ENCODE assay signal across 8 cellular contexts in the genomic region with DNA sequence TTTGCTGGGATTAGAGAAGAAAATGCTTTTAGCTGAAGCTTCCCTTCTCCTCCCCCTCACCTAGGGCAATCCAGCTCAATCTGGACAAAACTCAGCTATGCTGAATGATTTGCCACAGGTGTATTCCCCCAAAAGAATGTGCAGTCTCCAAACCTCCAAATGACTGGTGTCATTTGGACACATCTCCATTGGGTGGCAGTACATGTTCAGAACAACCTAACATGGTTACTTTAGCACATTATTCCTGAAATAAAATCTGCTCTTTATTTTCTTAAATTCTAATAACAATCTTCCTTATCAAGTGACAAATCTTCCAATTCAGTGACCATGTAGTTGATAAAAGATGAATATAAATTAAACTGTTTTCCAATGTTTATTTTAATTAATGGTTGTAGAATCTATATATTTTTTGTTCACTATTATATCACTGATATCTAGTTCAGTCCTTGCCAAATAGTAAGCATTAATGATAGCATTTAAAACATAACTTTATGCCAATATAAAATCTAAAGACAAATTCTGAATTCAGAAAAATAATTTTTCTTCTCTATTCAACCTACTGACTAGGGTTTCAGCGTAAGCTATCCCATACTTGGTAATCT.
DNase-seq lines count a peak whose midpoint lies in the region; ATAC-seq and TF ChIP-seq lines count a peak whose summit lies in the region.

No MANE protein-coding gene starts in this region.

- in situ Hi-C loops in brain microvascular endothelial cell (cut with HindIII; ENCODE audit: low pct_ligation_motif_present, low sequenced_read_pairs), result no loop called here

- H3K4me1 ChIP-seq in right lobe of liver, result peaks cover 0 to 31% (median 8%) of the 10 kb centered on the region in 4 donors

- no peak overlapping the region for H3K4me3 ChIP-seq in GM12875 (ENCODE audit: low read depth, low read length)
- H3K4me3 ChIP-seq in NB4 (ENCODE audit: low read depth, low read length), result no peak overlapping the region
- no peak overlapping the region for H3K4me3 ChIP-seq in brain microvascular endothelial cell (ENCODE audit: low read depth, low read length)
- H3K4me3 ChIP-seq in right lobe of liver, result no peak overlapping the region

- ATAC-seq in right lobe of liver (peak; percentile 63 to 76 (median 70)), GM21576 (IDR thresholded peaks at IDR 0.05; ENCODE audit: unreplicated experiment) (no peak)

- H3K27ac ChIP-seq in brain microvascular endothelial cell (no peak overlapping the region), right lobe of liver (no peak overlapping the region)

- no peaks in the 10 kb centered on the region for H3K9me3 ChIP-seq in right lobe of liver

- H3K27me3 ChIP-seq in brain microvascular endothelial cell (replicated peaks) (no peaks in the 10 kb centered on the region), right lobe of liver (no peaks in the 10 kb centered on the region)

- TF ChIP-seq POLR2A in NB4 (IDR thresholded peaks at IDR 0.05; ENCODE audit: extremely low read depth, insufficient read length), result no peak
- no peak for TF ChIP-seq POLR2A in right lobe of liver (IDR thresholded peaks at IDR 0.05)

- 93% methylated on average over 1 of the region's 1 CpG for WGBS in right lobe of liver (ENCODE audit: insufficient coverage, low coverage, low lambda C conversion rate, missing lambda C conversion rate)

- TF ChIP-seq CTCF in GM12875 (IDR thresholded peaks at IDR 0.05; ENCODE audit: borderline replicate concordance, insufficient read depth, low read depth, low read length) (peak; percentile 35; the same call in 1 of the 2 replicates), NB4 (IDR thresholded peaks at IDR 0.05; ENCODE audit: low read depth, low read length) (peak; percentile 33), brain microvascular endothelial cell (IDR thresholded peaks at IDR 0.05; ENCODE audit: low read depth, low read length, missing control alignments) (peak; percentile 69), right lobe of liver (IDR thresholded peaks at IDR 0.05) (peak; percentile 56 to 69 (median 62))

- H3K36me3 ChIP-seq in brain microvascular endothelial cell (replicated peaks), result no peaks in the 10 kb centered on the region
- H3K36me3 ChIP-seq in right lobe of liver, result no peaks in the 10 kb centered on the region

- intact Hi-C loops in right lobe of liver (cut with DNase I), result no loop called here

- DNase-seq in AG08396 (ENCODE audit: low spot score), result peak; percentile 32
- peak; percentile 23 for DNase-seq in NB4 (ENCODE audit: low read depth)
- peak; percentile 31 for DNase-seq in brain microvascular endothelial cell
- no peak for DNase-seq in right lobe of liver
- no peak for DNase-seq in stimulated activated CD4-positive, alpha-beta T cell treated with anti-CD3 and anti-CD28 coated beads, Interleukin-4, amount 100 ng/mL, for 24 hours
- DNase-seq in ureter (ENCODE audit: low spot score), result no peak

Comparison
In these comparisons a context has a peak if more than half of its experiments do, and no peak if none do; other contexts are left out.
1. DNase-seq: peak in AG08396 (single experiment), NB4 (single experiment) and brain microvascular endothelial cell (single experiment); none in right lobe of liver (0 of 3), stimulated activated CD4-positive, alpha-beta T cell treated with anti-CD3 and anti-CD28 coated beads, Interleukin-4, amount 100 ng/mL, for 24 hours (single experiment) and ureter (single experiment).
2. Peak in every context shown above with its lines, with median percentiles within 50 percentile points of each other: CTCF ChIP-seq.